In genomic region chr6:144341831-144342527, GRCh38 we compare ENCODE assay signal across 1 cellular context.
A peak's percentile ranks its signal among the peaks of the same experiment; 100 is the strongest.
TF ChIP-seq lines count a peak whose summit lies in the region.

No MANE protein-coding gene starts in this region.

TF ChIP-seq in K562, 482 proteins besides CTCF, POLR2A, EP300 and RAD21 (continued from another document):
- no peak for TF ChIP-seq E2F1 (CRISPR knock-in tag; IDR thresholded peaks at IDR 0.05)
- TF ChIP-seq GMEB1 (CRISPR knock-in tag; IDR thresholded peaks at IDR 0.05): no peak
- no peak for TF ChIP-seq FOXP1 (CRISPR knock-in tag; IDR thresholded peaks at IDR 0.05)
- TF ChIP-seq C11orf30 (IDR thresholded peaks at IDR 0.05; ENCODE audit: low read depth): peak; percentile 86
- TF ChIP-seq BACH1 (tag; IDR thresholded peaks at IDR 0.05): peak; percentile 85
- TF ChIP-seq MTA1 (IDR thresholded peaks at IDR 0.05; ENCODE audit: borderline replicate concordance): no peak
- peak; percentile 51 for TF ChIP-seq ARID1B (IDR thresholded peaks at IDR 0.05)
- no peak for TF ChIP-seq MBD2 (IDR thresholded peaks at IDR 0.05; ENCODE audit: borderline replicate concordance, low read depth)
- no peak for TF ChIP-seq ZFPM2 (CRISPR knock-in tag; IDR thresholded peaks at IDR 0.05)
- TF ChIP-seq NFXL1 (CRISPR knock-in tag; IDR thresholded peaks at IDR 0.05): no peak
- no peak for TF ChIP-seq ZNF197 (CRISPR knock-in tag; IDR thresholded peaks at IDR 0.05; ENCODE audit: low read depth)
- no peak for TF ChIP-seq ZNF655 (CRISPR knock-in tag; IDR thresholded peaks at IDR 0.05)
- no peak for TF ChIP-seq TSC22D4 (tag; IDR thresholded peaks at IDR 0.05)
- no peak for TF ChIP-seq ZZZ3 (IDR thresholded peaks at IDR 0.05)
- no peak for TF ChIP-seq CHD4 (IDR thresholded peaks at IDR 0.05; ENCODE audit: insufficient read depth, insufficient replicate concordance, low read depth, low read length, poor library complexity, severe bottlenecking)
- TF ChIP-seq HMGN3 (IDR thresholded peaks at IDR 0.05; ENCODE audit: borderline replicate concordance, extremely low read depth, insufficient read length, low read depth, low read length): no peak
- no peak for TF ChIP-seq EWSR1 (IDR thresholded peaks at IDR 0.05; ENCODE audit: borderline replicate concordance, low read depth, partially characterized antibody)
- TF ChIP-seq ZNF184 (CRISPR knock-in tag; IDR thresholded peaks at IDR 0.05): no peak
- TF ChIP-seq ZBTB11 (CRISPR knock-in tag; IDR thresholded peaks at IDR 0.05): no peak
- no peak for TF ChIP-seq UBTF (IDR thresholded peaks at IDR 0.05; ENCODE audit: borderline replicate concordance in 1 of 2, low read depth in 2 of 2, low read length in 2 of 2)
- no peak for TF ChIP-seq ZNF644 (tag; IDR thresholded peaks at IDR 0.05; ENCODE audit: low read depth)
- TF ChIP-seq NONO (IDR thresholded peaks at IDR 0.05; ENCODE audit: low read depth in 2 of 2, low read length in 1 of 2): no peak
- no peak for TF ChIP-seq NCOA4 (IDR thresholded peaks at IDR 0.05; ENCODE audit: partially characterized antibody)
- TF ChIP-seq STAT5A (IDR thresholded peaks at IDR 0.05; ENCODE audit: borderline replicate concordance, low read length): no peak
- no peak for TF ChIP-seq ZNF785 (CRISPR knock-in tag; IDR thresholded peaks at IDR 0.05)
- TF ChIP-seq ZNF639 (CRISPR knock-in tag; conservative IDR thresholded peaks at IDR 0.05 in 1 of 2, IDR thresholded peaks at IDR 0.05 in 1 of 2): no peak
- TF ChIP-seq BRF1 (IDR thresholded peaks at IDR 0.05; ENCODE audit: borderline replicate concordance, extremely low read depth, insufficient read length): no peak
- TF ChIP-seq HSF4 (CRISPR knock-in tag; IDR thresholded peaks at IDR 0.05; ENCODE audit: borderline replicate concordance): no peak
- no peak for TF ChIP-seq XRCC3 (IDR thresholded peaks at IDR 0.05)
- TF ChIP-seq CBX5 (IDR thresholded peaks at IDR 0.05; ENCODE audit: borderline replicate concordance, low read depth): no peak
- TF ChIP-seq ZNF764 (CRISPR knock-in tag; IDR thresholded peaks at IDR 0.05; ENCODE audit: low read depth): no peak
- TF ChIP-seq SNRNP70 (optimal IDR thresholded peaks at IDR 0.05; ENCODE audit: low read depth, low read length): no peak
- TF ChIP-seq MAFF (IDR thresholded peaks at IDR 0.05; ENCODE audit: low read length): peak; percentile 74
- peak; percentile 84 for TF ChIP-seq NFE2L1 (tag; IDR thresholded peaks at IDR 0.05; ENCODE audit: borderline replicate concordance, low read depth)
- peak; percentile 88 for TF ChIP-seq NFE2 (IDR thresholded peaks at IDR 0.05; ENCODE audit: low read depth)
- TF ChIP-seq BRD4 (IDR thresholded peaks at IDR 0.05): no peak
- no peak for TF ChIP-seq SIN3A (IDR thresholded peaks at IDR 0.05; ENCODE audit: borderline replicate concordance in 2 of 2, control insufficient read depth in 1 of 2, low read depth in 2 of 2, low read length in 2 of 2)
- no peak for TF ChIP-seq ZNF12 (CRISPR knock-in tag; IDR thresholded peaks at IDR 0.05)
- no peak for TF ChIP-seq PBX2 (CRISPR knock-in tag; IDR thresholded peaks at IDR 0.05; ENCODE audit: low read depth)
- no peak for TF ChIP-seq PBX2 (tag; conservative IDR thresholded peaks at IDR 0.05; ENCODE audit: low read depth)
- TF ChIP-seq RBM14 (IDR thresholded peaks at IDR 0.05; ENCODE audit: borderline replicate concordance, insufficient read depth, low read depth, low read length): no peak
- TF ChIP-seq HNRNPH1 (optimal IDR thresholded peaks at IDR 0.05; ENCODE audit: low read depth, low read length): no peak
- no peak for TF ChIP-seq FUS (optimal IDR thresholded peaks at IDR 0.05; ENCODE audit: low read depth, low read length)
- TF ChIP-seq CHD1 (IDR thresholded peaks at IDR 0.05; ENCODE audit: low read length): no peak
- TF ChIP-seq ZNF239 (CRISPR knock-in tag; IDR thresholded peaks at IDR 0.05): no peak
- no peak for TF ChIP-seq IRF2 (CRISPR knock-in tag; IDR thresholded peaks at IDR 0.05)
- peak; percentile 69; the same call in 1 of the 2 replicates for TF ChIP-seq MAFK (IDR thresholded peaks at IDR 0.05; ENCODE audit: low read length)
- TF ChIP-seq MLLT1 (IDR thresholded peaks at IDR 0.05): no peak
- TF ChIP-seq MAFG (tag; conservative IDR thresholded peaks at IDR 0.05): peak; percentile 97
- TF ChIP-seq RBM25 (IDR thresholded peaks at IDR 0.05; ENCODE audit: low read depth, low read length, severe bottlenecking): no peak
- TF ChIP-seq WHSC1 (IDR thresholded peaks at IDR 0.05; ENCODE audit: low read length): no peak
- no peak for TF ChIP-seq ZBED1 (IDR thresholded peaks at IDR 0.05)
- TF ChIP-seq NELFE (IDR thresholded peaks at IDR 0.05; ENCODE audit: insufficient read depth, insufficient read length): no peak
- no peak for TF ChIP-seq RCOR1 (IDR thresholded peaks at IDR 0.05; ENCODE audit: borderline replicate concordance in 1 of 2, low read depth in 2 of 2, low read length in 2 of 2)
